Comparison of ENCODE assay signal across 17 cellular contexts in the genomic region with DNA sequence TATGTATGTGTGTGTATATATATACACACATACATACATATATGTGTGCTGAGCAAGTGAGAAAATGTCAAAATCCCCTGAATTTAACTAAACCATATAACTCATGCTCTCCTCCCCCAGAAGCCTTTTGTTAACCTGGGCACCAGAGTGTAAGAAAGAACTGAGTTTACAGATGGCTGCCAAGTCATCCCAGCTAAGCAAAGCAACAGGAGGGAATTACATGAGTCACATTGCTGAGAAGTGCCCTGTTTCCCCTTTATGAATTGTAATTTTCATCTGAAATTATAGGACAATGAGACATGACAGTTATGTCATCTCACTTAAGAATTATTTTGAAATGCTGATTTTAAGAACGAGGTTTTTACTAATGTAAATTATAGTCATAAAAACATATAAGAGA. TPM values are rescaled to one million over a fixed set of nuclear protein-coding genes. Genes with fewer than 3 reads are reported as not detected.
DNase-seq lines count a peak whose midpoint lies in the region; ATAC-seq lines count a peak whose summit lies in the region.
"Had no signal": no experiment of that assay in that cellular context is flagged by ENCODE, and none has a peak within 500 bp of the region (broad histone marks: within the 10 kb centered on the region; RNA-seq: fewer than 3 reads in every experiment).

No MANE protein-coding gene starts in this region.

- no peaks in the 10 kb centered on the region for H3K36me3 Mint-ChIP-seq in activated T-helper 2 cell treated with anti-CD3 and anti-CD28 coated beads, Interferon-gamma antibody, Interleukin-2, Interleukin-4, amounts not matched to agents 10 μg/mL and 5 μg/mL and 100 μg/mL, durations not matched to agents 14 hours and 24 hours and 36 hours (ENCODE audit: low read depth)

- no peaks in the 10 kb centered on the region for H3K27me3 Mint-ChIP-seq in activated T-helper 2 cell treated with anti-CD3 and anti-CD28 coated beads, Interferon-gamma antibody, Interleukin-2, Interleukin-4, amounts not matched to agents 10 μg/mL and 5 μg/mL and 100 μg/mL, durations not matched to agents 14 hours and 24 hours and 36 hours (ENCODE audit: low read depth)

- H3K9me3 Mint-ChIP-seq in activated T-helper 2 cell treated with anti-CD3 and anti-CD28 coated beads, Interferon-gamma antibody, Interleukin-2, Interleukin-4, amounts not matched to agents 10 μg/mL and 5 μg/mL and 100 μg/mL, durations not matched to agents 14 hours and 24 hours and 36 hours: no peaks in the 10 kb centered on the region

- H3K4me1 Mint-ChIP-seq in activated T-helper 2 cell treated with anti-CD3 and anti-CD28 coated beads, Interferon-gamma antibody, Interleukin-2, Interleukin-4, amounts not matched to agents 10 μg/mL and 5 μg/mL and 100 μg/mL, durations not matched to agents 14 hours and 24 hours and 36 hours (ENCODE audit: low read depth): no peaks in the 10 kb centered on the region

- H3K27me3 ChIP-seq in aorta (ENCODE audit: control insufficient read depth in 1 of 2, insufficient read depth in 2 of 2, low read length in 1 of 2): no peaks in the 10 kb centered on the region

- H3K4me3 Mint-ChIP-seq in activated T-helper 2 cell treated with anti-CD3 and anti-CD28 coated beads, Interferon-gamma antibody, Interleukin-2, Interleukin-4, amounts not matched to agents 10 μg/mL and 5 μg/mL and 100 μg/mL, durations not matched to agents 14 hours and 24 hours and 36 hours (ENCODE audit: low read depth): no peak overlapping the region

- H3K4me3 ChIP-seq in aorta (ENCODE audit: low read length in 2 of 2): no peak overlapping the region
- H3K4me3 ChIP-seq: A549, PC-9 had no signal

- DNase-seq in CD1c-positive myeloid dendritic cell (ENCODE audit: extremely low spot score) (peak; percentile 11), LHCN-M2 (ENCODE audit: low read depth) (peak; percentile 9), dermis blood vessel endothelial cell (peak; percentile 2), iris pigment epithelial cell (ENCODE audit: low read depth) (peak; percentile 29), foreskin melanocyte (no peak), HCEC 1CT (no peak), aorta (no peak)
- DNase-seq in activated T-helper 2 cell treated with anti-CD3 and anti-CD28 coated beads, Interferon-gamma antibody, Interleukin-2, Interleukin-4, amounts not matched to agents 10 μg/mL and 5 μg/mL and 100 μg/mL, durations not matched to agents 14 hours and 24 hours and 36 hours (ENCODE audit: low spot score): no peak
- DNase-seq: DMS 273 treated with DMSO at 0.1 percent for 48 hours, NCI-H1436, NCI-H2029, NCI-H2171 treated with DMSO at 0.1 percent for 48 hours, NCI-H446 treated with DMSO at 0.1 percent for 48 hours, NCI-H748 treated with DMSO at 0.1 percent for 48 hours, PC-9 had no signal

- no peaks in the 10 kb centered on the region for H3K4me1 ChIP-seq in aorta (ENCODE audit: control insufficient read depth in 1 of 2, insufficient read depth in 2 of 2, low read length in 2 of 2)
- H3K4me1 ChIP-seq: A549 had no signal

- no peak overlapping the region for H3K27ac ChIP-seq in aorta (ENCODE audit: low read depth in 1 of 2, low read length in 2 of 2)
- H3K27ac ChIP-seq: A549, C4-2B, PC-9 had no signal

- H3K36me3 ChIP-seq in aorta (ENCODE audit: control insufficient read depth in 1 of 2, insufficient read depth in 2 of 2, low read length in 1 of 2): no peaks in the 10 kb centered on the region

- intact Hi-C loops in activated T-helper 2 cell treated with anti-CD3 and anti-CD28 coated beads, Interferon-gamma antibody, Interleukin-2, Interleukin-4, amounts not matched to agents 10 μg/mL and 5 μg/mL and 100 μg/mL, durations not matched to agents 14 hours and 24 hours and 36 hours (cut with micrococcal nuclease): no loop called here
- intact Hi-C loops in aorta (cut with DNase I): no loop called here

- H3K27ac Mint-ChIP-seq in activated T-helper 2 cell treated with anti-CD3 and anti-CD28 coated beads, Interferon-gamma antibody, Interleukin-2, Interleukin-4, amounts not matched to agents 10 μg/mL and 5 μg/mL and 100 μg/mL, durations not matched to agents 14 hours and 24 hours and 36 hours: no peak overlapping the region

- 84 to 85% methylated on average over 1 of the region's 1 CpG for WGBS in aorta, 2 donors

- no peaks in the 10 kb centered on the region for H3K9me3 ChIP-seq in aorta (ENCODE audit: control insufficient read depth, low read length)
- H3K9me3 ChIP-seq: A549 had no signal

- ATAC-seq in aorta (ENCODE audit: low FRiP score): no peak
- ATAC-seq: A549 had no signal

RNA-seq across cellular contexts. Expression of gene SCN7A, which starts 29.9 kb away (rescaled TPM):
- total RNA-seq in LHCN-M2 (2014; rRNA removed) (0.06 TPM in 1 of 2 replicates, not detected in the other), dermis blood vessel endothelial cell (under 0.01 TPM in 1 of 2 replicates, not detected in the other), aorta (1 to 10 TPM; 3.6 to 5.0 TPM)
- polyA plus RNA-seq in LHCN-M2 (2012): not detected
- not detected in 2 replicates for total RNA-seq in activated T-helper 2 cell treated with anti-CD3 and anti-CD28 coated beads, Interferon-gamma antibody, Interleukin-2, Interleukin-4, amounts not matched to agents 10 μg/mL and 5 μg/mL and 100 μg/mL, durations not matched to agents 14 hours and 24 hours and 36 hours
- polyA plus RNA-seq in aorta: under 1 TPM in 1 of 2 donors, not detected in 1; under 0.01 TPM
- total RNA-seq: PC-9 had no signal
- polyA plus RNA-seq: A549 had no signal

Comparison
In these comparisons a context has a peak if more than half of its experiments do, and no peak if none do; other contexts are left out.
1. DNase-seq: peak in CD1c-positive myeloid dendritic cell (single experiment), LHCN-M2 (single experiment), dermis blood vessel endothelial cell (single experiment) and iris pigment epithelial cell (single experiment); none in foreskin melanocyte (single experiment), HCEC 1CT (single experiment), activated T-helper 2 cell treated with anti-CD3 and anti-CD28 coated beads, Interferon-gamma antibody, Interleukin-2, Interleukin-4, amounts not matched to agents 10 μg/mL and 5 μg/mL and 100 μg/mL, durations not matched to agents 14 hours and 24 hours and 36 hours (single experiment) and aorta (0 of 2).